Comparison of ENCODE assay signal across 29 cellular contexts in genomic region chr7:93108003-93108402, GRCh38. TPM values are rescaled to one million over a fixed set of nuclear protein-coding genes. Genes with fewer than 3 reads are reported as not detected.
"Had no signal": no experiment of that assay in that cellular context is flagged by ENCODE, and none has a peak within 500 bp of the region (broad histone marks: within the 10 kb centered on the region; RNA-seq: fewer than 3 reads in every experiment).

No MANE protein-coding gene starts in this region.

- H3K27ac ChIP-seq: brain microvascular endothelial cell, colonic mucosa, dorsolateral prefrontal cortex had no signal

- DNase-seq: activated CD4-positive, alpha-beta memory T cell treated with anti-CD3 and anti-CD28 coated beads for 36 hours; activated CD4-positive, alpha-beta T cell treated with anti-CD3 and anti-CD28 coated beads for 36 hours; activated CD4-positive, alpha-beta T cell treated with anti-CD3 and anti-CD28 coated beads, Interleukin-2, amount 10 ng/mL, durations not matched to agents 24 days and 14 days; activated CD4-positive, CD25-positive, alpha-beta regulatory T cell; activated CD4-positive, CD25-positive, alpha-beta regulatory T cell treated with anti-CD3 and anti-CD28 coated beads, Interleukin-2, amount 50 U/mL, for 72 hours; activated CD8-positive, alpha-beta memory T cell treated with anti-CD3 and anti-CD28 coated beads, Interleukin-2, amount 10 ng/mL, durations not matched to agents 7 days and 5 days; activated CD8-positive, alpha-beta memory T cell treated with anti-CD3 and anti-CD28 coated beads, Interleukin-2, amount 50 U/mL, for 4 hours; activated CD8-positive, alpha-beta T cell treated with anti-CD3 and anti-CD28 coated beads, Interleukin-2, amount 10 ng/mL, durations not matched to agents 7 days and 5 days; activated gamma-delta T cell; activated naive CD4-positive, alpha-beta T cell; activated naive CD4-positive, alpha-beta T cell treated with anti-CD3 and anti-CD28 coated beads, Interleukin-2, amount 10 ng/mL, durations not matched to agents 7 days and 5 days; activated naive CD8-positive, alpha-beta T cell treated with anti-CD3 and anti-CD28 coated beads, Interleukin-2, amount 10 ng/mL, durations not matched to agents 7 days and 5 days; activated T-cell treated with anti-CD3 and anti-CD28 coated beads, Interleukin-2, amount 50 U/mL, for 1 hour; activated T-cell treated with anti-CD3 and anti-CD28 coated beads, Interleukin-2, amount 50 U/mL, for 48 hours; brain microvascular endothelial cell; caudate nucleus; colonic mucosa; dorsolateral prefrontal cortex; effector memory CD4-positive, alpha-beta T cell; endodermal cell; foreskin fibroblast; head of caudate nucleus; T-helper 2 cell had no signal

- H3K27ac Mint-ChIP-seq: activated CD4-positive, alpha-beta memory T cell treated with anti-CD3 and anti-CD28 coated beads for 36 hours; activated CD4-positive, alpha-beta T cell treated with anti-CD3 and anti-CD28 coated beads for 36 hours; activated CD4-positive, alpha-beta T cell treated with anti-CD3 and anti-CD28 coated beads, Interleukin-2, amount 10 ng/mL, durations not matched to agents 24 days and 14 days; activated CD8-positive, alpha-beta memory T cell treated with anti-CD3 and anti-CD28 coated beads, Interleukin-2, amount 10 ng/mL, durations not matched to agents 7 days and 5 days; activated CD8-positive, alpha-beta T cell treated with anti-CD3 and anti-CD28 coated beads, Interleukin-2, amount 10 ng/mL, durations not matched to agents 7 days and 5 days; activated naive CD4-positive, alpha-beta T cell treated with anti-CD3 and anti-CD28 coated beads, Interleukin-2, amount 10 ng/mL, durations not matched to agents 7 days and 5 days; activated naive CD4-positive, alpha-beta T cell treated with anti-CD3 and anti-CD28 coated beads, Interleukin-2, amount 50 U/mL, for 72 hours; activated naive CD8-positive, alpha-beta T cell treated with anti-CD3 and anti-CD28 coated beads, Interleukin-2, amount 10 ng/mL, durations not matched to agents 7 days and 5 days; activated T-helper 1 cell treated with anti-CD3 and anti-CD28 coated beads, Interleukin-12 subunit alpha, Interleukin-12 subunit beta, Interleukin-2, Interleukin-4 antibody, amounts not matched to agents 30 ng/mL and 10 ng/mL and 1 ng/mL, durations not matched to agents 14 hours and 24 hours and 36 hours; dendritic cell treated with granulocyte-macrophage colony-stimulating factor and Interleukin-4, amounts not matched to agents 40 ng/mL and 50 ng/mL, for 4 days; endodermal cell had no signal

- H3K4me1 Mint-ChIP-seq: endodermal cell had no signal

- H3K4me3 ChIP-seq: colonic mucosa, dorsolateral prefrontal cortex had no signal

- FAIRE-seq: astrocyte, frontal cortex had no signal

- H3K27me3 ChIP-seq: brain microvascular endothelial cell, colonic mucosa, dorsolateral prefrontal cortex had no signal

- ATAC-seq: activated CD4-positive, alpha-beta T cell treated with anti-CD3 and anti-CD28 coated beads for 36 hours; activated CD8-positive, alpha-beta memory T cell treated with anti-CD3 and anti-CD28 coated beads, Interleukin-2, amount 10 ng/mL, durations not matched to agents 7 days and 5 days; activated CD8-positive, alpha-beta T cell treated with anti-CD3 and anti-CD28 coated beads, Interleukin-2, amount 10 ng/mL, durations not matched to agents 7 days and 5 days; activated naive CD4-positive, alpha-beta T cell treated with anti-CD3 and anti-CD28 coated beads, Interleukin-2, amount 50 U/mL, for 72 hours; esophagus mucosa had no signal

- H3K4me3 Mint-ChIP-seq: activated CD4-positive, alpha-beta memory T cell treated with anti-CD3 and anti-CD28 coated beads for 36 hours; activated CD4-positive, alpha-beta T cell treated with anti-CD3 and anti-CD28 coated beads for 36 hours; activated CD4-positive, alpha-beta T cell treated with anti-CD3 and anti-CD28 coated beads, Interleukin-2, amount 10 ng/mL, durations not matched to agents 24 days and 14 days; activated CD8-positive, alpha-beta memory T cell treated with anti-CD3 and anti-CD28 coated beads, Interleukin-2, amount 10 ng/mL, durations not matched to agents 7 days and 5 days; activated CD8-positive, alpha-beta T cell treated with anti-CD3 and anti-CD28 coated beads, Interleukin-2, amount 10 ng/mL, durations not matched to agents 7 days and 5 days; activated naive CD4-positive, alpha-beta T cell treated with anti-CD3 and anti-CD28 coated beads, Interleukin-2, amount 10 ng/mL, durations not matched to agents 7 days and 5 days; activated naive CD8-positive, alpha-beta T cell treated with anti-CD3 and anti-CD28 coated beads, Interleukin-2, amount 10 ng/mL, durations not matched to agents 7 days and 5 days; activated T-helper 1 cell treated with anti-CD3 and anti-CD28 coated beads, Interleukin-12 subunit alpha, Interleukin-12 subunit beta, Interleukin-2, Interleukin-4 antibody, amounts not matched to agents 30 ng/mL and 10 ng/mL and 1 ng/mL, durations not matched to agents 14 hours and 24 hours and 36 hours; dendritic cell treated with granulocyte-macrophage colony-stimulating factor and Interleukin-4, amounts not matched to agents 40 ng/mL and 50 ng/mL, for 4 days; endodermal cell had no signal

- H3K9me3 ChIP-seq: colonic mucosa had no signal

- H3K4me1 ChIP-seq: colonic mucosa had no signal

- H3K27me3 Mint-ChIP-seq: activated CD4-positive, alpha-beta memory T cell treated with anti-CD3 and anti-CD28 coated beads for 36 hours; activated CD4-positive, alpha-beta T cell treated with anti-CD3 and anti-CD28 coated beads for 36 hours; activated CD4-positive, alpha-beta T cell treated with anti-CD3 and anti-CD28 coated beads, Interleukin-2, amount 10 ng/mL, durations not matched to agents 24 days and 14 days; activated CD8-positive, alpha-beta memory T cell treated with anti-CD3 and anti-CD28 coated beads, Interleukin-2, amount 10 ng/mL, durations not matched to agents 7 days and 5 days; activated naive CD4-positive, alpha-beta T cell treated with anti-CD3 and anti-CD28 coated beads, Interleukin-2, amount 10 ng/mL, durations not matched to agents 7 days and 5 days; activated naive CD8-positive, alpha-beta T cell treated with anti-CD3 and anti-CD28 coated beads, Interleukin-2, amount 10 ng/mL, durations not matched to agents 7 days and 5 days; dendritic cell treated with granulocyte-macrophage colony-stimulating factor and Interleukin-4, amounts not matched to agents 40 ng/mL and 50 ng/mL, for 4 days had no signal

RNA-seq across cellular contexts. Expression of gene SAMD9, which starts 9.8 kb away (rescaled TPM):
- total RNA-seq: endodermal cell had no signal

RNA-seq across cellular contexts. Expression of gene SAMD9L, which starts 40.2 kb away (rescaled TPM):
- total RNA-seq: endodermal cell had no signal
